7 cellular contexts compared by ENCODE assay signal in genomic region chr4:1721666-1722550, GRCh38. TPM values are rescaled to one million over a fixed set of nuclear protein-coding genes. Genes with fewer than 3 reads are reported as not detected.
A peak's percentile ranks its signal among the peaks of the same experiment; 100 is the strongest.
DNase-seq lines count a peak whose midpoint lies in the region; ATAC-seq and TF ChIP-seq lines count a peak whose summit lies in the region.

No MANE protein-coding gene starts in this region.

- H3K36me3 ChIP-seq in KMS-11 (ENCODE audit: insufficient read depth) = no peaks in the 10 kb centered on the region

- H3K79me2 ChIP-seq in KMS-11 (ENCODE audit: insufficient read depth, low read depth) = peaks cover 58% of the 10 kb centered on the region

- H3K27me3 Mint-ChIP-seq in nephron (ENCODE audit: low read depth) = no peaks in the 10 kb centered on the region

- no peak for TF ChIP-seq CTCF in KMS-11 (conservative IDR thresholded peaks at IDR 0.05; ENCODE audit: low read depth, low read length)
- no peak for TF ChIP-seq CTCF in choroid plexus epithelial cell (conservative IDR thresholded peaks at IDR 0.05; ENCODE audit: low read depth, low read length)
- TF ChIP-seq CTCF in nephron (IDR thresholded peaks at IDR 0.05; ENCODE audit: unreplicated experiment in 3 of 3) = no peak
- TF ChIP-seq CTCF in omental fat pad (IDR thresholded peaks at IDR 0.05) = no peak

- H3K27ac Mint-ChIP-seq in nephron = peak overlapping the region; percentile 23 to 57 (median 50)

- peaks cover 25% of the 10 kb centered on the region for H3K4me1 ChIP-seq in KMS-11 (ENCODE audit: low read depth, poor library complexity, severe bottlenecking)

- no peaks in the 10 kb centered on the region for H3K27me3 ChIP-seq in KMS-11 (ENCODE audit: insufficient read depth, low read depth)

- H4K20me1 ChIP-seq in KMS-11 (ENCODE audit: insufficient read depth) = no peaks in the 10 kb centered on the region

- H3K9me3 Mint-ChIP-seq in nephron = no peaks in the 10 kb centered on the region

- H2AFZ ChIP-seq in KMS-11 (ENCODE audit: low read depth) = no peak overlapping the region

- peak overlapping the region; percentile 91 to 92 (median 91) for H3K4me3 Mint-ChIP-seq in nephron

- peak overlapping the region; percentile 51 for H3K4me2 ChIP-seq in KMS-11

- peaks cover 9% of the 10 kb centered on the region for H3K36me3 Mint-ChIP-seq in nephron (ENCODE audit: low read depth)

- ATAC-seq in GM19035 (IDR thresholded peaks at IDR 0.05; ENCODE audit: unreplicated experiment) (peak; percentile 2), omental fat pad (ENCODE audit: low FRiP score) (no peak), HG03520 (IDR thresholded peaks at IDR 0.05; ENCODE audit: unreplicated experiment) (no peak), GM18858 (IDR thresholded peaks at IDR 0.05; ENCODE audit: unreplicated experiment) (no peak)

- H3K9ac ChIP-seq in KMS-11 = peak overlapping the region; percentile 47; the same call in 1 of the 2 replicates

- H3K4me3 ChIP-seq in KMS-11 (IDR thresholded peaks at IDR 0.05; ENCODE audit: insufficient read depth, low read depth, low read length) (peak overlapping the region; percentile 58), choroid plexus epithelial cell (ENCODE audit: low read depth, low read length) (peak overlapping the region; percentile 60)

- peak overlapping the region; percentile 18; the same call in 1 of the 2 replicates for H3K27ac ChIP-seq in KMS-11

- DNase-seq in choroid plexus epithelial cell (ENCODE audit: low read depth) (no peak), omental fat pad (ENCODE audit: low spot score) (no peak)

- H3K4me1 Mint-ChIP-seq in nephron = peaks cover 25% of the 10 kb centered on the region

RNA-seq across cellular contexts. Expression of gene TACC3, which starts 0.6 kb away (rescaled TPM):
- 10 to 100 TPM in 2 of 4 donors, 1 to 10 TPM in 2; 6.0 to 25.7 (median 10.0) TPM for total RNA-seq in omental fat pad

RNA-seq across cellular contexts. Expression of gene TMEM129, which starts 0.8 kb away (rescaled TPM):
- 10 to 100 TPM; 31.9 to 59.0 (median 43.5) TPM for total RNA-seq in omental fat pad

RNA-seq across cellular contexts. Expression of gene SLBP, which starts 9.8 kb away (rescaled TPM):
- total RNA-seq in omental fat pad = 10 to 100 TPM; 33.3 to 58.4 (median 40.3) TPM

RNA-seq across cellular contexts. Expression of gene FAM53A, which starts 37.8 kb away (rescaled TPM):
- 10 to 100 TPM in 1 of 4 donors, 1 to 10 TPM in 3; 2.0 to 10.9 (median 5.6) TPM for total RNA-seq in omental fat pad
